In the genomic region with DNA sequence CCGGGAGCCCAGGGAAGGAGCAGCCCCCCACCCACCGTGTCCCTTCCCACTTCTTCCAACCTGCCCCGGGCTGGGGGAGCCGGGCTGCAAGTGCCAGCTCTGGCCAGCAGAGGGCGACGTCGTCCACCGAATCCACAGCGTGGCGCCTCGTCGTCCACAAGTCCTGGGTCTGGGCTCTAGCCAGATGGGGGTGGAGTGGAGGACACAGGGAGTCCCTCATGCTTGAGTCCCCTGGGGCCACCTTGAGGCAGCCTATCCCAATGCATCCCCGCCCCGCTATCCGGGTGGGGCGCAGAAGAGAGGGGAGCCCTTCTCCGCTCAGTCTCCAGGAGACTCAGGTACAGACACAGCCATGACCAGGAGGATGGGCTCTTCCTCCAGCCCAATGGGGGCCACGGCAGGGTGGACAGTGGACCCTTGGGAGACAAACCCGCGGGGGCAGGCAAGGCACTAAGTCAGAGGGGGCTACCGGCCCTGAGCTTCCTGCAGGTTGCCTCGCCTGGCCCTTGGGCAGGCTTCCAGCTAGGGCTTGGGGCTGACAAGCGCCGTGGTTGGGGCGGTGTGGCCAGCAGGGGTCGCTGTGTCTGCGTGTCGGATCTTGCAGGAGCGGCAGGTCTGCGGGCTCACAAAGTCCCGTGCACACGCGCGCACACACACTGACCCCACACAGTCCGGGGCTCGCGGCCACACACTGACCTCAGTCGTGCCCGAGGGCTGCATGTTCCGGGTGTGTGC, we compare ENCODE assay signal across 8 cellular contexts. TPM values are rescaled to one million over a fixed set of nuclear protein-coding genes. Genes with fewer than 3 reads are reported as not detected.
A peak's percentile ranks its signal among the peaks of the same experiment; 100 is the strongest.
DNase-seq lines count a peak whose midpoint lies in the region; ATAC-seq and TF ChIP-seq lines count a peak whose summit lies in the region.

No MANE protein-coding gene starts in this region.

- H3K4me3 ChIP-seq in duodenal mucosa (ENCODE audit: low read depth in 1 of 2, low read length in 2 of 2) (peak overlapping the region; percentile 59 to 70), lower lobe of right lung (peak overlapping the region; percentile 49)

- ATAC-seq in GM18517 (IDR thresholded peaks at IDR 0.05; ENCODE audit: unreplicated experiment) (peak; percentile 69), HG03442 (IDR thresholded peaks at IDR 0.05; ENCODE audit: unreplicated experiment) (peak; percentile 57), lower lobe of right lung (peak; percentile 88 to 92)

- intact Hi-C loops in lower lobe of right lung (cut with DNase I): no loop called here

- H3K9me3 ChIP-seq in duodenal mucosa (ENCODE audit: control insufficient read depth in 1 of 2, low read length in 2 of 2) (no peaks in the 10 kb centered on the region), lower lobe of right lung (no peaks in the 10 kb centered on the region)

- peak; percentile 79 for DNase-seq in A172 (ENCODE audit: low spot score)
- peak; percentile 74 for DNase-seq in NCI-H524 treated with DMSO at 0.1 percent for 48 hours (lab: John Stamatoyannopoulos, UW)
- DNase-seq in activated CD4-positive, alpha-beta T cell treated with anti-CD3 and anti-CD28 coated beads, Interleukin-2, amount 50 U/mL, for 48 hours: peak; percentile 98
- peak; percentile 94 for DNase-seq in lower lobe of right lung
- DNase-seq in stimulated activated CD4-positive, alpha-beta T cell treated with anti-CD3 and anti-CD28 coated beads, Interleukin-4, amount 100 ng/mL, for 4 hours: peak; percentile 82 to 96

- H3K27me3 ChIP-seq in duodenal mucosa (ENCODE audit: control insufficient read depth in 1 of 2, insufficient read depth in 2 of 2, low read length in 2 of 2) (peaks cover 40 to 42% of the 10 kb centered on the region in 2 donors), lower lobe of right lung (ENCODE audit: low read depth) (peaks cover 16% of the 10 kb centered on the region)

- peak overlapping the region in 1 of 2 donors; percentile 47 for H3K9ac ChIP-seq in duodenal mucosa (ENCODE audit: low read depth in 1 of 2, low read length in 2 of 2)

- H3K36me3 ChIP-seq in duodenal mucosa (ENCODE audit: control insufficient read depth in 1 of 2, insufficient read depth in 2 of 2, low read length in 2 of 2) (no peaks in the 10 kb centered on the region), lower lobe of right lung (no peaks in the 10 kb centered on the region)

- peaks cover 7 to 11% of the 10 kb centered on the region in 2 donors for H3K4me1 ChIP-seq in duodenal mucosa (ENCODE audit: control insufficient read depth in 1 of 2, insufficient read depth in 2 of 2, low read length in 2 of 2)
- peaks cover 17% of the 10 kb centered on the region for H3K4me1 ChIP-seq in lower lobe of right lung

- peak; percentile 79 for TF ChIP-seq CTCF in lower lobe of right lung (IDR thresholded peaks at IDR 0.05)

- H3K27ac ChIP-seq in duodenal mucosa (ENCODE audit: low read depth, low read length) (no peak overlapping the region), lower lobe of right lung (no peak overlapping the region)

RNA-seq across cellular contexts. Expression of a gene that starts 5.5 kb away (rescaled TPM):
- 0.07 TPM in 1 of 2 replicates, not detected in the other for total RNA-seq in A172 (2014; rRNA removed; shearing (Covaris generic))
- total RNA-seq in lower lobe of right lung: 6.4 TPM

RNA-seq across cellular contexts. Expression of a gene that starts 5.5 kb away (rescaled TPM):
- not detected in 2 replicates for total RNA-seq in A172 (2014; rRNA removed; shearing (Covaris generic))
- 0.09 TPM for total RNA-seq in lower lobe of right lung

RNA-seq across cellular contexts. Expression of a gene that starts 16.7 kb away (rescaled TPM):
- not detected in 2 replicates for total RNA-seq in A172 (2014; rRNA removed; shearing (Covaris generic))
- not detected for total RNA-seq in lower lobe of right lung

RNA-seq across cellular contexts. Expression of a gene that starts 58.1 kb away (rescaled TPM):
- total RNA-seq in A172 (2014; rRNA removed; shearing (Covaris generic)): 143 and 147 TPM in 2 replicates
- 13.7 TPM for total RNA-seq in lower lobe of right lung
